12 cellular contexts compared by ENCODE assay signal in the genomic region with DNA sequence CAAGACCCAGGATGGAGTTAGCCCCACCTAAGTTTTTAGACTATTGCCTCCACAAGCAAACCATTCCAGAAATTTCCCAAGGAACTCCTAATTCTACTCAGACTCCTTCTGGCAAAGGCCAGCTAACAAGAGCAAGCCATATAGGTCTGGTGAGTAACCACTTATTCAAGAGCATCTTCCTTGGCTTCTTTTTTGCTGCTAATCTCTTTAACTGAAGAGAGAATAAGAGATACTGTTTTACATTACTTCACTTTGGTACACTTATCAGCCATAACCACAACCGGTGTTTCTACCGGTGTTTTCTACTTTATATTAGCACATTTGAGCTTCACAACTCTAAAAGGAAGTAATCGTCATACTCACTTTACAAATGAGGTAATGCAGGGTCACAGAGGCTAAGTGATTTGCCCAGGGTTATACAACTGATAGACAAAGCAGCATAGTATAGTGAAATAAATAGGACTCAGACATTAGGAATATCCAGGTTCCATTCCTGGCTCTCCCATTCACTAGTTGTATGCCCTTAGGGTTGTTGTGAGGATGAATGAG. TPM values are rescaled to one million over a fixed set of nuclear protein-coding genes. Genes with fewer than 3 reads are reported as not detected.
DNase-seq lines count a peak whose midpoint lies in the region; ATAC-seq and TF ChIP-seq lines count a peak whose summit lies in the region.
"Had no signal": no experiment of that assay in that cellular context is flagged by ENCODE, and none has a peak within 500 bp of the region (broad histone marks: within the 10 kb centered on the region; RNA-seq: fewer than 3 reads in every experiment).

No MANE protein-coding gene starts in this region.

- no peaks in the 10 kb centered on the region for H3K9me3 ChIP-seq in uterus

- peaks cover 1% of the 10 kb centered on the region for H3K36me3 Mint-ChIP-seq in activated naive CD8-positive, alpha-beta T cell treated with anti-CD3 and anti-CD28 coated beads, Interleukin-2, amount 10 ng/mL, durations not matched to agents 7 days and 5 days
- H3K36me3 Mint-ChIP-seq in activated naive CD8-positive, alpha-beta T cell treated with anti-CD3 and anti-CD28 coated beads for 36 hours: peaks cover 4% of the 10 kb centered on the region
- H3K36me3 Mint-ChIP-seq in activated T-helper 17 cell treated with anti-CD3 and anti-CD28 coated beads, Interleukin-2, amount 50 U/mL, for 72 hours (ENCODE audit: low read depth): peaks cover 15% of the 10 kb centered on the region

- H3K27me3 ChIP-seq in uterus: no peaks in the 10 kb centered on the region

- H3K36me3 ChIP-seq in uterus: no peaks in the 10 kb centered on the region

- no peak for TF ChIP-seq POLR2A in uterus (IDR thresholded peaks at IDR 0.05)

- peak overlapping the region; percentile 10 for H3K27ac Mint-ChIP-seq in activated naive CD8-positive, alpha-beta T cell treated with anti-CD3 and anti-CD28 coated beads, Interleukin-2, amount 10 ng/mL, durations not matched to agents 7 days and 5 days
- no peak overlapping the region for H3K27ac Mint-ChIP-seq in activated naive CD8-positive, alpha-beta T cell treated with anti-CD3 and anti-CD28 coated beads for 36 hours
- peak overlapping the region; percentile 3 for H3K27ac Mint-ChIP-seq in activated T-helper 17 cell treated with anti-CD3 and anti-CD28 coated beads, Interleukin-2, amount 50 U/mL, for 72 hours
- H3K27ac Mint-ChIP-seq: stimulated activated naive CD8-positive, alpha-beta T cell treated with anti-CD3 and anti-CD28 coated beads, Interleukin-15, amount 100 ng/mL, for 72 hours had no signal

- no peak overlapping the region for H3K4me3 Mint-ChIP-seq in activated naive CD8-positive, alpha-beta T cell treated with anti-CD3 and anti-CD28 coated beads, Interleukin-2, amount 10 ng/mL, durations not matched to agents 7 days and 5 days
- no peak overlapping the region for H3K4me3 Mint-ChIP-seq in activated naive CD8-positive, alpha-beta T cell treated with anti-CD3 and anti-CD28 coated beads for 36 hours
- peak overlapping the region; percentile 50 for H3K4me3 Mint-ChIP-seq in activated T-helper 17 cell treated with anti-CD3 and anti-CD28 coated beads, Interleukin-2, amount 50 U/mL, for 72 hours

- intact Hi-C loops in uterus (cut with DNase I; ENCODE audit: low total_unique reads): no loop called here

- no peak overlapping the region for H3K4me3 ChIP-seq in uterus

- no peak for TF ChIP-seq CTCF in uterus (IDR thresholded peaks at IDR 0.05)

- no peak for DNase-seq in activated naive CD8-positive, alpha-beta T cell treated with anti-CD3 and anti-CD28 coated beads, Interleukin-2, amount 10 ng/mL, durations not matched to agents 7 days and 5 days
- DNase-seq in activated naive CD8-positive, alpha-beta T cell treated with anti-CD3 and anti-CD28 coated beads for 36 hours: no peak
- DNase-seq in lung microvascular endothelial cell (ENCODE audit: low read depth in 2 of 2) (peak; percentile 43 to 61), uterus (no peak), activated T-cell treated with anti-CD3 and anti-CD28 coated beads for 4 hours (no peak)
- DNase-seq: NCI-H1436; stimulated activated CD4-positive, alpha-beta T cell treated with anti-CD3 and anti-CD28 coated beads, Interleukin-1b, Interleukin-23, amount 100 ng/mL, for 48 hours; stimulated activated naive CD8-positive, alpha-beta T cell treated with anti-CD3 and anti-CD28 coated beads, Interleukin-15, amount 100 ng/mL, for 72 hours had no signal

- no peaks in the 10 kb centered on the region for H3K27me3 Mint-ChIP-seq in activated naive CD8-positive, alpha-beta T cell treated with anti-CD3 and anti-CD28 coated beads, Interleukin-2, amount 10 ng/mL, durations not matched to agents 7 days and 5 days
- no peaks in the 10 kb centered on the region for H3K27me3 Mint-ChIP-seq in activated naive CD8-positive, alpha-beta T cell treated with anti-CD3 and anti-CD28 coated beads for 36 hours
- no peaks in the 10 kb centered on the region for H3K27me3 Mint-ChIP-seq in activated T-helper 17 cell treated with anti-CD3 and anti-CD28 coated beads, Interleukin-2, amount 50 U/mL, for 72 hours
- H3K27me3 Mint-ChIP-seq: stimulated activated naive CD8-positive, alpha-beta T cell treated with anti-CD3 and anti-CD28 coated beads, Interleukin-15, amount 100 ng/mL, for 72 hours had no signal

- H3K27ac ChIP-seq in uterus: peak overlapping the region; percentile 94 to 97
- H3K27ac ChIP-seq: parathyroid adenoma had no signal

- POLR2A ChIA-PET in activated naive CD8-positive, alpha-beta T cell treated with anti-CD3 and anti-CD28 coated beads, Interleukin-2, amount 10 ng/mL, durations not matched to agents 7 days and 5 days (lab: Charles Lee): interaction anchor here (0.6 kb wide), 1 partner anchor 14 kb away, joined by 4 read pairs; no protein-coding TSS in a partner anchor

- ATAC-seq in activated naive CD8-positive, alpha-beta T cell treated with anti-CD3 and anti-CD28 coated beads, Interleukin-2, amount 10 ng/mL, durations not matched to agents 7 days and 5 days (ENCODE audit: low read depth): no peak
- no peak for ATAC-seq in activated T-helper 17 cell treated with anti-CD3 and anti-CD28 coated beads, Interleukin-2, amount 50 U/mL, for 72 hours (replicated peaks)
- no peak for ATAC-seq in HG03378 (IDR thresholded peaks at IDR 0.05; ENCODE audit: unreplicated experiment)
- no peak for ATAC-seq in GM21381 (IDR thresholded peaks at IDR 0.05; ENCODE audit: unreplicated experiment)
- ATAC-seq: stimulated activated naive CD8-positive, alpha-beta T cell treated with anti-CD3 and anti-CD28 coated beads, Interleukin-15, amount 100 ng/mL, for 72 hours had no signal

- no peaks in the 10 kb centered on the region for H3K9me3 Mint-ChIP-seq in activated naive CD8-positive, alpha-beta T cell treated with anti-CD3 and anti-CD28 coated beads, Interleukin-2, amount 10 ng/mL, durations not matched to agents 7 days and 5 days
- H3K9me3 Mint-ChIP-seq in activated naive CD8-positive, alpha-beta T cell treated with anti-CD3 and anti-CD28 coated beads for 36 hours: peaks cover 2% of the 10 kb centered on the region
- H3K9me3 Mint-ChIP-seq in activated T-helper 17 cell treated with anti-CD3 and anti-CD28 coated beads, Interleukin-2, amount 50 U/mL, for 72 hours: no peaks in the 10 kb centered on the region
- H3K9me3 Mint-ChIP-seq: stimulated activated naive CD8-positive, alpha-beta T cell treated with anti-CD3 and anti-CD28 coated beads, Interleukin-15, amount 100 ng/mL, for 72 hours had no signal

- peaks cover 32% of the 10 kb centered on the region for H3K4me1 Mint-ChIP-seq in activated naive CD8-positive, alpha-beta T cell treated with anti-CD3 and anti-CD28 coated beads, Interleukin-2, amount 10 ng/mL, durations not matched to agents 7 days and 5 days
- H3K4me1 Mint-ChIP-seq in activated naive CD8-positive, alpha-beta T cell treated with anti-CD3 and anti-CD28 coated beads for 36 hours: peaks cover 25% of the 10 kb centered on the region
- H3K4me1 Mint-ChIP-seq in activated T-helper 17 cell treated with anti-CD3 and anti-CD28 coated beads, Interleukin-2, amount 50 U/mL, for 72 hours: peaks cover 31% of the 10 kb centered on the region

- peaks cover 0 to 5% of the 10 kb centered on the region in 2 donors for H3K4me1 ChIP-seq in uterus

RNA-seq across cellular contexts. Expression of gene EPS15, which starts 1.7 kb away (rescaled TPM):
- total RNA-seq in activated naive CD8-positive, alpha-beta T cell treated with anti-CD3 and anti-CD28 coated beads, Interleukin-2, amount 10 ng/mL, durations not matched to agents 7 days and 5 days: 10 to 100 TPM; 75.7 to 77.1 TPM
- total RNA-seq in activated naive CD8-positive, alpha-beta T cell treated with anti-CD3 and anti-CD28 coated beads for 36 hours: 10 to 100 TPM; 53.5 to 55.0 TPM
- 10 to 100 TPM; 54.2 to 65.4 TPM for total RNA-seq in activated T-helper 17 cell treated with anti-CD3 and anti-CD28 coated beads, Interleukin-2, amount 50 U/mL, for 72 hours
- total RNA-seq in lung microvascular endothelial cell (51.2 and 83.1 TPM in 2 replicates), uterus (100 to 1,000 TPM in 2 of 4 donors, 10 to 100 TPM in 2; 30.7 to 133 (median 81.1) TPM)

Comparison
In these comparisons a context has a peak if more than half of its experiments do, and no peak if none do; other contexts are left out.
1. DNase-seq: peak in lung microvascular endothelial cell (2 of 2); none in activated naive CD8-positive, alpha-beta T cell treated with anti-CD3 and anti-CD28 coated beads, Interleukin-2, amount 10 ng/mL, durations not matched to agents 7 days and 5 days (single experiment), activated naive CD8-positive, alpha-beta T cell treated with anti-CD3 and anti-CD28 coated beads for 36 hours (single experiment), uterus (0 of 2) and activated T-cell treated with anti-CD3 and anti-CD28 coated beads for 4 hours (single experiment).